2 cellular contexts compared by ENCODE assay signal in the genomic region with DNA sequence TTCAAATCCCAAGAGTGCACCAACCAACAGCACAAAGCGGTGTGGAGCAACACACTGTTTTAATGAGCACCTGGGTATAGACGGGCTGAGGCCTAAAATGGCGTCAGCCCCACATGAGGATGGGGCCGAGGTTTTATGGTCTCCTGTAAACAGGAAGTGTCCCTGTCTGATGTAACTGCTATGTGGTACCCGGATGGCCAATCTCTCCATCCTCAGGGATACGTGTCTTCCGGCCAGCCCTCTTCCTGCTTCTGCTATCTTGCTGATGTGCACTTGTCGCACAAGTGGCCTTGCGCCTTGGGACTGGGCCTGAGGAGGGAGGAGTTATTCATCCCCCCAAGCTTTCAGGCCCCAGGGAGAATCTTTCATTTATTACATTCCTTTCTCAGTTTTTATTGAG.
TF ChIP-seq lines count a peak whose summit lies in the region.

No MANE protein-coding gene starts in this region.

TF ChIP-seq in PFSK-1, 5 proteins besides CTCF, POLR2A, EP300 and RAD21 (continued from another document):
- TF ChIP-seq, protein P1, sequence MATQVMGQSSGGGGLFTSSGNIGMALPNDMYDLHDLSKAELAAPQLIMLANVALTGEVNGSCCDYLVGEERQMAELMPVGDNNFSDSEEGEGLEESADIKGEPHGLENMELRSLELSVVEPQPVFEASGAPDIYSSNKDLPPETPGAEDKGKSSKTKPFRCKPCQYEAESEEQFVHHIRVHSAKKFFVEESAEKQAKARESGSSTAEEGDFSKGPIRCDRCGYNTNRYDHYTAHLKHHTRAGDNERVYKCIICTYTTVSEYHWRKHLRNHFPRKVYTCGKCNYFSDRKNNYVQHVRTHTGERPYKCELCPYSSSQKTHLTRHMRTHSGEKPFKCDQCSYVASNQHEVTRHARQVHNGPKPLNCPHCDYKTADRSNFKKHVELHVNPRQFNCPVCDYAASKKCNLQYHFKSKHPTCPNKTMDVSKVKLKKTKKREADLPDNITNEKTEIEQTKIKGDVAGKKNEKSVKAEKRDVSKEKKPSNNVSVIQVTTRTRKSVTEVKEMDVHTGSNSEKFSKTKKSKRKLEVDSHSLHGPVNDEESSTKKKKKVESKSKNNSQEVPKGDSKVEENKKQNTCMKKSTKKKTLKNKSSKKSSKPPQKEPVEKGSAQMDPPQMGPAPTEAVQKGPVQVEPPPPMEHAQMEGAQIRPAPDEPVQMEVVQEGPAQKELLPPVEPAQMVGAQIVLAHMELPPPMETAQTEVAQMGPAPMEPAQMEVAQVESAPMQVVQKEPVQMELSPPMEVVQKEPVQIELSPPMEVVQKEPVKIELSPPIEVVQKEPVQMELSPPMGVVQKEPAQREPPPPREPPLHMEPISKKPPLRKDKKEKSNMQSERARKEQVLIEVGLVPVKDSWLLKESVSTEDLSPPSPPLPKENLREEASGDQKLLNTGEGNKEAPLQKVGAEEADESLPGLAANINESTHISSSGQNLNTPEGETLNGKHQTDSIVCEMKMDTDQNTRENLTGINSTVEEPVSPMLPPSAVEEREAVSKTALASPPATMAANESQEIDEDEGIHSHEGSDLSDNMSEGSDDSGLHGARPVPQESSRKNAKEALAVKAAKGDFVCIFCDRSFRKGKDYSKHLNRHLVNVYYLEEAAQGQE (IDR thresholded peaks at IDR 0.05; ENCODE audit: insufficient read depth in 1 of 2, low read depth in 2 of 2, low read length in 2 of 2): no peak
TF ChIP-seq in PFSK-1: peak in this region for 1.

TF ChIP-seq in GM23338, 12 proteins besides CTCF, POLR2A, EP300 and RAD21 (continued from another document):
- TF ChIP-seq, protein P2, sequence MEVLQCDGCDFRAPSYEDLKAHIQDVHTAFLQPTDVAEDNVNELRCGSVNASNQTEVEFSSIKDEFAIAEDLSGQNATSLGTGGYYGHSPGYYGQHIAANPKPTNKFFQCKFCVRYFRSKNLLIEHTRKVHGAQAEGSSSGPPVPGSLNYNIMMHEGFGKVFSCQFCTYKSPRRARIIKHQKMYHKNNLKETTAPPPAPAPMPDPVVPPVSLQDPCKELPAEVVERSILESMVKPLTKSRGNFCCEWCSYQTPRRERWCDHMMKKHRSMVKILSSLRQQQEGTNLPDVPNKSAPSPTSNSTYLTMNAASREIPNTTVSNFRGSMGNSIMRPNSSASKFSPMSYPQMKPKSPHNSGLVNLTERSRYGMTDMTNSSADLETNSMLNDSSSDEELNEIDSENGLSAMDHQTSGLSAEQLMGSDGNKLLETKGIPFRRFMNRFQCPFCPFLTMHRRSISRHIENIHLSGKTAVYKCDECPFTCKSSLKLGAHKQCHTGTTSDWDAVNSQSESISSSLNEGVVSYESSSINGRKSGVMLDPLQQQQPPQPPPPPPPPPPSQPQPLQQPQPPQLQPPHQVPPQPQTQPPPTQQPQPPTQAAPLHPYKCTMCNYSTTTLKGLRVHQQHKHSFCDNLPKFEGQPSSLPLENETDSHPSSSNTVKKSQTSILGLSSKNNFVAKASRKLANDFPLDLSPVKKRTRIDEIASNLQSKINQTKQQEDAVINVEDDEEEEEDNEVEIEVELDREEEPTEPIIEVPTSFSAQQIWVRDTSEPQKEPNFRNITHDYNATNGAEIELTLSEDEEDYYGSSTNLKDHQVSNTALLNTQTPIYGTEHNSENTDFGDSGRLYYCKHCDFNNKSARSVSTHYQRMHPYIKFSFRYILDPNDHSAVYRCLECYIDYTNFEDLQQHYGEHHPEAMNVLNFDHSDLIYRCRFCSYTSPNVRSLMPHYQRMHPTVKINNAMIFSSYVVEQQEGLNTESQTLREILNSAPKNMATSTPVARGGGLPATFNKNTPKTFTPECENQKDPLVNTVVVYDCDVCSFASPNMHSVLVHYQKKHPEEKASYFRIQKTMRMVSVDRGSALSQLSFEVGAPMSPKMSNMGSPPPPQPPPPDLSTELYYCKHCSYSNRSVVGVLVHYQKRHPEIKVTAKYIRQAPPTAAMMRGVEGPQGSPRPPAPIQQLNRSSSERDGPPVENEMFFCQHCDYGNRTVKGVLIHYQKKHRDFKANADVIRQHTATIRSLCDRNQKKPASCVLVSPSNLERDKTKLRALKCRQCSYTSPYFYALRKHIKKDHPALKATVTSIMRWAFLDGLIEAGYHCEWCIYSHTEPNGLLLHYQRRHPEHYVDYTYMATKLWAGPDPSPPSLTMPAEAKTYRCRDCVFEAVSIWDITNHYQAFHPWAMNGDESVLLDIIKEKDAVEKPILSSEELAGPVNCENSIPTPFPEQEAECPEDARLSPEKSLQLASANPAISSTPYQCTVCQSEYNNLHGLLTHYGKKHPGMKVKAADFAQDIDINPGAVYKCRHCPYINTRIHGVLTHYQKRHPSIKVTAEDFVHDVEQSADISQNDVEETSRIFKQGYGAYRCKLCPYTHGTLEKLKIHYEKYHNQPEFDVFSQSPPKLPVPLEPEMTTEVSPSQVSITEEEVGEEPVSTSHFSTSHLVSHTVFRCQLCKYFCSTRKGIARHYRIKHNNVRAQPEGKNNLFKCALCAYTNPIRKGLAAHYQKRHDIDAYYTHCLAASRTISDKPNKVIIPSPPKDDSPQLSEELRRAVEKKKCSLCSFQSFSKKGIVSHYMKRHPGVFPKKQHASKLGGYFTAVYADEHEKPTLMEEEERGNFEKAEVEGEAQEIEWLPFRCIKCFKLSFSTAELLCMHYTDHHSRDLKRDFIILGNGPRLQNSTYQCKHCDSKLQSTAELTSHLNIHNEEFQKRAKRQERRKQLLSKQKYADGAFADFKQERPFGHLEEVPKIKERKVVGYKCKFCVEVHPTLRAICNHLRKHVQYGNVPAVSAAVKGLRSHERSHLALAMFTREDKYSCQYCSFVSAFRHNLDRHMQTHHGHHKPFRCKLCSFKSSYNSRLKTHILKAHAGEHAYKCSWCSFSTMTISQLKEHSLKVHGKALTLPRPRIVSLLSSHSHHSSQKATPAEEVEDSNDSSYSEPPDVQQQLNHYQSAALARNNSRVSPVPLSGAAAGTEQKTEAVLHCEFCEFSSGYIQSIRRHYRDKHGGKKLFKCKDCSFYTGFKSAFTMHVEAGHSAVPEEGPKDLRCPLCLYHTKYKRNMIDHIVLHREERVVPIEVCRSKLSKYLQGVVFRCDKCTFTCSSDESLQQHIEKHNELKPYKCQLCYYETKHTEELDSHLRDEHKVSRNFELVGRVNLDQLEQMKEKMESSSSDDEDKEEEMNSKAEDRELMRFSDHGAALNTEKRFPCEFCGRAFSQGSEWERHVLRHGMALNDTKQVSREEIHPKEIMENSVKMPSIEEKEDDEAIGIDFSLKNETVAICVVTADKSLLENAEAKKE (CRISPR knock-in tag; IDR thresholded peaks at IDR 0.05): no peak
- TF ChIP-seq EZH2phosphoT487 (IDR thresholded peaks at IDR 0.05; ENCODE audit: unreplicated experiment) (no peak), EZH2 (IDR thresholded peaks at IDR 0.05; ENCODE audit: low read depth, unreplicated experiment) (no peak)
